ENCODE assay signal across 6 cellular contexts in the genomic region with DNA sequence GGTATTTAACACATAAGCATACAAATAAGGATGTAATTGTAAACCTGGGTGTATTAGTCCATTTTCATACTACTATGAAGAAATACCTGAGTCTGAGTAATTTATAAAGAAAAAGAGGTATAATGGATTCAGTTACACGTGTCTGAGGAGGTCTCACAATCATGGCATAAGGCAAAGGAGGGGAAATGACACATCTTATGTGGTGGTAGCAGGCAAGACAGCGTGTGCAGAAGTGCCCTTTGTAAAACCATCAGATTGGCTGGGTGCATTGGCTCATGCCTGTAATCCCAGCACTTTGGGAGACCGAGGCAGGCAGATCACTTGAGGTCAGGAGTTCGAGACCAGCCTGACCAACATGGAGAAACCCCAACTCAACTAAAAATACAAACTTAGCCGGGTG. TPM values are rescaled to one million over a fixed set of nuclear protein-coding genes. Genes with fewer than 3 reads are reported as not detected.
"Had no signal": no experiment of that assay in that cellular context is flagged by ENCODE, and none has a peak within 500 bp of the region (broad histone marks: within the 10 kb centered on the region; RNA-seq: fewer than 3 reads in every experiment).

No MANE protein-coding gene starts in this region.

RNA-seq across cellular contexts. Expression of a gene that starts 41.3 kb away (rescaled TPM):
- total RNA-seq: GM23338, H1, H9, HepG2, HT-29 had no signal
- polyA plus RNA-seq: GM23338, H1, HepG2, IgD-negative memory B cell had no signal
